Comparison of ENCODE assay signal across 17 cellular contexts in the genomic region with DNA sequence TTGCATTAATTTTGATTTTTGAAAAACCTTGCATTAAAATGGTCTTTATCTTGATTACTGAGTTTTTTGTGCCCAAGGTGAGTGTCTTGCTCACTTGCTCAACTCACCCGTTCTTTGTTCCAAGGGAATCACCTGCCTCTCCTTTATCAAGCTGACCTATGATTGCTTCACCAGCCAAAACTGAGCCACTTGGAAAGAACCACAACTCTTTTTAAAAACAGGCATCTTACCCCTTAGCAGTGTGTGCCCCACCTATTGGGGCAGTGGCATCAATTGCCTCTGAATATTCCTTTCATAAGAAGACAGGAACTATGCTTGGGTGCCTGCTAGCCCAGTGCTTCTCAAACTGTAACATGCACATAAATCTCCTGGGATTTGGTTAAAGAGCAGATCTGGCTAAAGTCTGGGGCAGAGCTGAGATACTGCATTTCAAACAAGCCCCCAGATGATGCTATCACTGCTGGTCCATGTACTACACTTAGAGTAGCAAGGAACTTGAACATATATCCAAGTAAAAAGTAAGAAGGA. TPM values are rescaled to one million over a fixed set of nuclear protein-coding genes. Genes with fewer than 3 reads are reported as not detected.
A peak's percentile ranks its signal among the peaks of the same experiment; 100 is the strongest.
DNase-seq lines count a peak whose midpoint lies in the region; ATAC-seq and TF ChIP-seq lines count a peak whose summit lies in the region.
"Had no signal": no experiment of that assay in that cellular context is flagged by ENCODE, and none has a peak within 500 bp of the region (broad histone marks: within the 10 kb centered on the region; RNA-seq: fewer than 3 reads in every experiment).

No MANE protein-coding gene starts in this region.

- H3F3A ChIP-seq in Loucy (ENCODE audit: low read depth) = no peaks in the 10 kb centered on the region

- peaks cover 22% of the 10 kb centered on the region for H3K79me2 ChIP-seq in Loucy (ENCODE audit: insufficient read depth, low read length)

- peak overlapping the region; percentile 10 for H3K27ac Mint-ChIP-seq in activated naive CD8-positive, alpha-beta T cell
- no peak overlapping the region for H3K27ac Mint-ChIP-seq in activated naive CD8-positive, alpha-beta T cell treated with anti-CD3 and anti-CD28 coated beads, Interleukin-2, amount 50 U/mL, for 24 hours
- H3K27ac Mint-ChIP-seq in activated B cell treated with CpG ODN at 0.5 μM for 24 hours (peak overlapping the region; percentile 30), MCF 10A (ENCODE audit: low read depth, unreplicated experiment) (no peak overlapping the region)

- H3K9me2 ChIP-seq in Loucy (replicated peaks; ENCODE audit: low read depth, low read length) = no peaks in the 10 kb centered on the region

- no peaks in the 10 kb centered on the region for H3K36me3 Mint-ChIP-seq in activated naive CD8-positive, alpha-beta T cell
- H3K36me3 Mint-ChIP-seq in activated naive CD8-positive, alpha-beta T cell treated with anti-CD3 and anti-CD28 coated beads, Interleukin-2, amount 50 U/mL, for 24 hours (ENCODE audit: low read depth) = no peaks in the 10 kb centered on the region
- H3K36me3 Mint-ChIP-seq in activated B cell treated with CpG ODN at 0.5 μM for 24 hours (ENCODE audit: low read depth) (peaks cover 11% of the 10 kb centered on the region), MCF 10A (ENCODE audit: insufficient read depth, unreplicated experiment) (peaks cover 6% of the 10 kb centered on the region)

- H3K4me3 Mint-ChIP-seq in activated naive CD8-positive, alpha-beta T cell = no peak overlapping the region
- H3K4me3 Mint-ChIP-seq in activated naive CD8-positive, alpha-beta T cell treated with anti-CD3 and anti-CD28 coated beads, Interleukin-2, amount 50 U/mL, for 24 hours = no peak overlapping the region
- H3K4me3 Mint-ChIP-seq in activated B cell treated with CpG ODN at 0.5 μM for 24 hours (peak overlapping the region; percentile 20), MCF 10A (ENCODE audit: unreplicated experiment) (no peak overlapping the region)

- H4K20me1 ChIP-seq in Loucy (ENCODE audit: insufficient read depth, low read length, poor library complexity, severe bottlenecking) = peaks cover 12% of the 10 kb centered on the region

- CTCF ChIA-PET in activated B cell treated with CpG ODN at 0.5 μM for 24 hours (lab: Charles Lee) (no interaction called here), MCF 10A (lab: Yijun Ruan, JAX) (no interaction called here)

- peaks cover 22% of the 10 kb centered on the region for H3K4me1 Mint-ChIP-seq in activated naive CD8-positive, alpha-beta T cell (ENCODE audit: low read depth)
- peaks cover 25% of the 10 kb centered on the region for H3K4me1 Mint-ChIP-seq in activated naive CD8-positive, alpha-beta T cell treated with anti-CD3 and anti-CD28 coated beads, Interleukin-2, amount 50 U/mL, for 24 hours
- H3K4me1 Mint-ChIP-seq in activated B cell treated with CpG ODN at 0.5 μM for 24 hours = peaks cover 43% of the 10 kb centered on the region
- H3K4me1 Mint-ChIP-seq in MCF 10A (ENCODE audit: insufficient read depth, unreplicated experiment) = peaks cover 6% of the 10 kb centered on the region

- ATAC-seq in activated naive CD8-positive, alpha-beta T cell treated with anti-CD3 and anti-CD28 coated beads, Interleukin-2, amount 50 U/mL, for 24 hours = no peak
- ATAC-seq in activated B cell treated with CpG ODN at 0.5 μM for 24 hours (ENCODE audit: low read depth) = peak; percentile 28
- ATAC-seq: PC-3 had no signal

- no peak for DNase-seq in activated naive CD8-positive, alpha-beta T cell treated with anti-CD3 and anti-CD28 coated beads, Interleukin-2, amount 50 U/mL, for 24 hours
- DNase-seq in activated B cell treated with CpG ODN at 0.5 μM for 24 hours (no peak), MCF 10A (ENCODE audit: unreplicated experiment) (no peak), T-helper 1 cell (no peak), superior temporal gyrus (ENCODE audit: extremely low spot score) (no peak), putamen (ENCODE audit: low spot score) (no peak)
- DNase-seq: Caco-2, DMS153, EL, NCI-H1092, NCI-H146, NCI-H2081 treated with DMSO at 0.1 percent for 48 hours, NCI-H2227 treated with DMSO at 0.1 percent for 48 hours, NCI-H524 treated with DMSO at 0.1 percent for 48 hours, PC-3 had no signal

- peak overlapping the region; percentile 1; the same call in 1 of the 2 replicates for H2AFZ ChIP-seq in Loucy (ENCODE audit: low read length)

- H3K9me3 ChIP-seq in Loucy (ENCODE audit: insufficient read depth, low read depth, low read length) = no peaks in the 10 kb centered on the region
- H3K9me3 ChIP-seq: Caco-2 had no signal

- TF ChIP-seq CTCF in Loucy (conservative IDR thresholded peaks at IDR 0.05; ENCODE audit: low read length) (no peak), activated B cell treated with CpG ODN at 0.5 μM for 24 hours (IDR thresholded peaks at IDR 0.05) (no peak), MCF 10A (IDR thresholded peaks at IDR 0.05; ENCODE audit: unreplicated experiment) (no peak)

- POLR2A ChIA-PET in activated B cell treated with CpG ODN at 0.5 μM for 24 hours (lab: Charles Lee) (interaction anchor here (0.6 to 2.9 kb wide), 2 partner anchors 43 to 72 kb away, joined by 5 to 25 read pairs; a partner anchor contains a TSS), MCF 10A (lab: Yijun Ruan, JAX) (interaction anchor here (1.3 to 1.5 kb wide), 2 partner anchors 16 to 17 kb away, joined by 3 to 4 read pairs; no protein-coding TSS in a partner anchor)

- peak overlapping the region; percentile 42 for H3K9ac ChIP-seq in Loucy (ENCODE audit: low read depth, low read length, poor library complexity, severe bottlenecking)

- H3K27me3 ChIP-seq in Loucy (ENCODE audit: insufficient read depth, low read length, poor library complexity, severe bottlenecking) = peaks cover 5% of the 10 kb centered on the region

- H3K9me3 Mint-ChIP-seq in activated naive CD8-positive, alpha-beta T cell (ENCODE audit: low read depth) = no peaks in the 10 kb centered on the region
- H3K9me3 Mint-ChIP-seq in activated naive CD8-positive, alpha-beta T cell treated with anti-CD3 and anti-CD28 coated beads, Interleukin-2, amount 50 U/mL, for 24 hours = no peaks in the 10 kb centered on the region
- H3K9me3 Mint-ChIP-seq in activated B cell treated with CpG ODN at 0.5 μM for 24 hours (no peaks in the 10 kb centered on the region), MCF 10A (ENCODE audit: unreplicated experiment) (no peaks in the 10 kb centered on the region)

- peak overlapping the region; percentile 53 for H3K4me2 ChIP-seq in Loucy (ENCODE audit: low read depth, low read length, poor library complexity, severe bottlenecking)

- BruUV-seq in MCF 10A (replicated peaks; lab: Mats Ljungman, UMichigan) = no TSS peak

- H3K36me3 ChIP-seq in Loucy (ENCODE audit: insufficient read depth, low read length) = no peaks in the 10 kb centered on the region

- intact Hi-C loops in activated B cell treated with CpG ODN at 0.5 μM for 24 hours (cut with micrococcal nuclease) (no loop called here), MCF 10A (cut with micrococcal nuclease) (no loop called here)

- H3K4me3 ChIP-seq in Loucy (ENCODE audit: low read length, poor library complexity, severe bottlenecking) = no peak overlapping the region

- peaks cover 36% of the 10 kb centered on the region for H3K4me1 ChIP-seq in Loucy (ENCODE audit: insufficient read depth, low read length, poor library complexity, severe bottlenecking)

- H3K27me3 Mint-ChIP-seq in activated naive CD8-positive, alpha-beta T cell = no peaks in the 10 kb centered on the region
- H3K27me3 Mint-ChIP-seq in activated naive CD8-positive, alpha-beta T cell treated with anti-CD3 and anti-CD28 coated beads, Interleukin-2, amount 50 U/mL, for 24 hours = no peaks in the 10 kb centered on the region
- no peaks in the 10 kb centered on the region for H3K27me3 Mint-ChIP-seq in activated B cell treated with CpG ODN at 0.5 μM for 24 hours
- H3K27me3 Mint-ChIP-seq in MCF 10A (ENCODE audit: insufficient read depth, unreplicated experiment) = no peaks in the 10 kb centered on the region

RNA-seq across cellular contexts. Expression of a gene that starts 3.3 kb away (rescaled TPM):
- 23.2 and 26.1 TPM in 2 replicates for total RNA-seq in activated B cell treated with CpG ODN at 0.5 μM for 24 hours
- 16.8 and 20.0 TPM in 2 replicates for total RNA-seq in MCF 10A (2022)

RNA-seq across cellular contexts. Expression of a gene that starts 43.6 kb away (rescaled TPM):
- 421 and 494 TPM in 2 replicates for total RNA-seq in activated B cell treated with CpG ODN at 0.5 μM for 24 hours
- total RNA-seq in MCF 10A (2022) = 364 and 479 TPM in 2 replicates

Comparison
In these comparisons a context has a peak if more than half of its experiments do, and no peak if none do; other contexts are left out.
1. H3K27ac Mint-ChIP-seq: peak in activated naive CD8-positive, alpha-beta T cell (single experiment) and activated B cell treated with CpG ODN at 0.5 μM for 24 hours (single experiment); none in activated naive CD8-positive, alpha-beta T cell treated with anti-CD3 and anti-CD28 coated beads, Interleukin-2, amount 50 U/mL, for 24 hours (single experiment) and MCF 10A (single experiment).